11 cellular contexts compared by ENCODE assay signal in genomic region chr14:34692898-34693227, GRCh38. TPM values are rescaled to one million over a fixed set of nuclear protein-coding genes. Genes with fewer than 3 reads are reported as not detected.
DNase-seq lines count a peak whose midpoint lies in the region; ATAC-seq and TF ChIP-seq lines count a peak whose summit lies in the region.
"Had no signal": no experiment of that assay in that cellular context is flagged by ENCODE, and none has a peak within 500 bp of the region (broad histone marks: within the 10 kb centered on the region; RNA-seq: fewer than 3 reads in every experiment).

No MANE protein-coding gene starts in this region.

- no peak overlapping the region for H3K27ac ChIP-seq in CD8-positive, alpha-beta T cell (ENCODE audit: low read depth, low read length)
- H3K27ac ChIP-seq in psoas muscle = peak overlapping the region; percentile 72

- no peaks in the 10 kb centered on the region for H3K9me3 ChIP-seq in CD8-positive, alpha-beta T cell (ENCODE audit: low read length)
- no peaks in the 10 kb centered on the region for H3K9me3 ChIP-seq in psoas muscle

- H3K4me3 Mint-ChIP-seq in CD8-positive, alpha-beta T cell = peak overlapping the region; percentile 35
- H3K4me3 Mint-ChIP-seq in activated B cell treated with CpG ODN at 0.5 μM for 24 hours = peak overlapping the region; percentile 68

- peaks cover 6% of the 10 kb centered on the region for H3K4me1 ChIP-seq in CD8-positive, alpha-beta T cell (ENCODE audit: insufficient read depth, low read length)
- H3K4me1 ChIP-seq in psoas muscle = peaks cover 7% of the 10 kb centered on the region

- no peaks in the 10 kb centered on the region for H3K27me3 Mint-ChIP-seq in CD8-positive, alpha-beta T cell (ENCODE audit: low read depth)
- no peaks in the 10 kb centered on the region for H3K27me3 Mint-ChIP-seq in activated B cell treated with CpG ODN at 0.5 μM for 24 hours

- peaks cover 8% of the 10 kb centered on the region for H3K4me1 Mint-ChIP-seq in CD8-positive, alpha-beta T cell (ENCODE audit: low read depth)
- peaks cover 11% of the 10 kb centered on the region for H3K4me1 Mint-ChIP-seq in activated B cell treated with CpG ODN at 0.5 μM for 24 hours

- DNase-seq in CD8-positive, alpha-beta T cell = no peak
- DNase-seq in activated B cell treated with CpG ODN at 0.5 μM for 24 hours (no peak), fibroblast of villous mesenchyme (ENCODE audit: low read depth) (no peak), psoas muscle (no peak), iPS-NIHi7 (ENCODE audit: extremely low spot score) (no peak)
- DNase-seq: activated effector memory CD4-positive, alpha-beta T cell treated with anti-CD3 and anti-CD28 coated beads, Interleukin-2, amount 50 U/mL, for 16 hours; NCI-H526 treated with DMSO at 0.1 percent for 48 hours; stimulated activated CD4-positive, alpha-beta T cell treated with anti-CD3 and anti-CD28 coated beads, Interleukin-12 subunit alpha, Interleukin-12 subunit beta, amount 100 ng/mL, for 4 hours had no signal

- intact Hi-C loops in CD8-positive, alpha-beta T cell (cut with DNase I, micrococcal nuclease) = no loop called here
- intact Hi-C loops in activated B cell treated with CpG ODN at 0.5 μM for 24 hours (cut with micrococcal nuclease) (no loop called here), psoas muscle (cut with DNase I) (no loop called here)

- H3K27ac Mint-ChIP-seq in CD8-positive, alpha-beta T cell = no peak overlapping the region
- H3K27ac Mint-ChIP-seq in activated B cell treated with CpG ODN at 0.5 μM for 24 hours = no peak overlapping the region

- no peaks in the 10 kb centered on the region for H3K27me3 ChIP-seq in CD8-positive, alpha-beta T cell (ENCODE audit: insufficient read depth, low read length)
- H3K27me3 ChIP-seq in psoas muscle (ENCODE audit: insufficient read depth in 3 of 3, low read length in 2 of 3) = no peaks in the 10 kb centered on the region

- H3K9me3 Mint-ChIP-seq in CD8-positive, alpha-beta T cell = no peaks in the 10 kb centered on the region
- H3K9me3 Mint-ChIP-seq in activated B cell treated with CpG ODN at 0.5 μM for 24 hours = no peaks in the 10 kb centered on the region

- ATAC-seq in CD8-positive, alpha-beta T cell = no peak
- ATAC-seq in activated B cell treated with CpG ODN at 0.5 μM for 24 hours (ENCODE audit: low read depth) = no peak
- no peak for ATAC-seq in psoas muscle
- ATAC-seq in GM18861 (IDR thresholded peaks at IDR 0.05; ENCODE audit: unreplicated experiment) = no peak
- no peak for ATAC-seq in GM18517 (IDR thresholded peaks at IDR 0.05; ENCODE audit: unreplicated experiment)
- ATAC-seq in HG03159 (IDR thresholded peaks at IDR 0.05; ENCODE audit: unreplicated experiment) = no peak

- 52 to 58% (median 58%) methylated on average over 2 of the region's 2 CpGs for WGBS in psoas muscle, 3 donors

- H3K36me3 Mint-ChIP-seq in CD8-positive, alpha-beta T cell = no peaks in the 10 kb centered on the region
- H3K36me3 Mint-ChIP-seq in activated B cell treated with CpG ODN at 0.5 μM for 24 hours (ENCODE audit: low read depth) = no peaks in the 10 kb centered on the region

- CTCF ChIA-PET in CD8-positive, alpha-beta T cell (lab: Charles Lee) = interaction anchor here (0.6 to 1.5 kb wide), 3 partner anchors 8 to 746 kb away, joined by 3 to 5 read pairs (median 3); no protein-coding TSS in a partner anchor
- CTCF ChIA-PET in activated B cell treated with CpG ODN at 0.5 μM for 24 hours (lab: Charles Lee) = no interaction called here

- H3K4me3 ChIP-seq in CD8-positive, alpha-beta T cell (ENCODE audit: low read depth, low read length) = no peak overlapping the region
- H3K4me3 ChIP-seq in fibroblast of villous mesenchyme (ENCODE audit: low read depth, low read length) (peak overlapping the region; percentile 33), psoas muscle (peak overlapping the region; percentile 65)

- POLR2A ChIA-PET in CD8-positive, alpha-beta T cell (lab: Charles Lee) = interaction anchor here (0.7 kb wide), 1 partner anchor 17 kb away, joined by 3 read pairs; no protein-coding TSS in a partner anchor
- POLR2A ChIA-PET in activated B cell treated with CpG ODN at 0.5 μM for 24 hours (lab: Charles Lee) = interaction anchor here (0.7 kb wide), 1 partner anchor 45 kb away, joined by 6 read pairs; no protein-coding TSS in a partner anchor

- TF ChIP-seq CTCF in CD8-positive, alpha-beta T cell (IDR thresholded peaks at IDR 0.05) = no peak
- no peak for TF ChIP-seq CTCF in activated B cell treated with CpG ODN at 0.5 μM for 24 hours (IDR thresholded peaks at IDR 0.05)
- no peak for TF ChIP-seq CTCF in fibroblast of villous mesenchyme (IDR thresholded peaks at IDR 0.05; ENCODE audit: insufficient read depth, low read depth, low read length)
- TF ChIP-seq CTCF in psoas muscle (IDR thresholded peaks at IDR 0.05) = no peak

- no peaks in the 10 kb centered on the region for H3K36me3 ChIP-seq in CD8-positive, alpha-beta T cell (ENCODE audit: insufficient read depth, low read length)
- H3K36me3 ChIP-seq in psoas muscle (ENCODE audit: insufficient read depth in 1 of 2, low read depth in 1 of 2) = no peaks in the 10 kb centered on the region

RNA-seq across cellular contexts. Expression of gene CFL2, which starts 21.5 kb away (rescaled TPM):
- total RNA-seq in CD8-positive, alpha-beta T cell = 10 to 100 TPM; 35.1 to 35.4 TPM
- total RNA-seq in activated B cell treated with CpG ODN at 0.5 μM for 24 hours = 19.1 and 20.8 TPM in 2 replicates
- total RNA-seq in fibroblast of villous mesenchyme = 109 and 173 TPM in 2 replicates
- 100 to 1,000 TPM; 529 to 767 (median 721) TPM for total RNA-seq in psoas muscle
- polyA plus RNA-seq in psoas muscle = 100 to 1,000 TPM; 158 to 616 (median 541) TPM
